In the genomic region with DNA sequence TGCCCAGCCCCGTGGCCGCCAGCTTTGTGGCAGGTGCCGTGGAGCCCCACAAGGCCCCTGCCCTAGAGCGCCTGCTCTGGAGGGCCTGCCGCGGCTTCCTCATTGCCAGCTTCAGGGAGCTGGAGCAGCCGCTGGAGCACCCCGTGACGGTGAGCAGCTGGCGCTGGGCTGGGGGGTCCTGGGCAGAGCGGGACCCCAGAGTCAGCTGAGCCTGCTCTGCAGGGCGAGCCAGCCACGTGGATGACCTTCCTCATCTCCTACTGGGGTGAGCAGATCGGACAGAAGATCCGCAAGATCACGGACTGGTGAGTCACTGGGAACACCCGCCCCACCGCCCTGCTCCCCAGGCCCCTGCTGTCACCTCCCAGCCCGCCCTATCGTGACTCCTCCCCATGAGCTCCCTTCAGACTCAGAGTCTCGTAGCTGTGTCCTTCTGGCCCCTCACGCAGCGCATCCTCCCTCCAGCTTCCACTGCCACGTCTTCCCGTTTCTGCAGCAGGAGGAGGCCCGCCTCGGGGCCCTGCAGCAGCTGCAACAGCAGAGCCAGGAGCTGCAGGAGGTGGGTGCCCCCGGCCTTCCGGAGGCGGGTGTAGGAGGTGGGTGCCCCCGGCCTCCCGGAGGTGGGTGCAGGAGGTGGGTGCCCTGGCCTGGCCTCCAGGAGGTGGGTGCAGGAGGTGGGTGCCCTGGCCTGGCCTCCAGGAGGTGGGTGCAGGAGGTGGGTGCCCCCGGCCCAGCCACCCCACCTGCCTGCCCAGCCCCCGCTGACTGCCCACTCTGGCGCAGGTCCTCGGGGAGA, we compare ENCODE assay signal across 7 cellular contexts. TPM values are rescaled to one million over a fixed set of nuclear protein-coding genes. Genes with fewer than 3 reads are reported as not detected.
DNase-seq lines count a peak whose midpoint lies in the region; ATAC-seq, FAIRE-seq and TF ChIP-seq lines count a peak whose summit lies in the region.
"Had no signal": no experiment of that assay in that cellular context is flagged by ENCODE, and none has a peak within 500 bp of the region (broad histone marks: within the 10 kb centered on the region; RNA-seq: fewer than 3 reads in every experiment).

No MANE protein-coding gene starts in this region.

- H3K4me3 ChIP-seq in BLaER1 treated with 17β-estradiol and CSF1 and Interleukin-3, amounts not matched to agents 10 nM and 100 nM, result no peak overlapping the region
- H3K4me3 ChIP-seq in fibroblast of villous mesenchyme (ENCODE audit: low read depth, low read length), result peak overlapping the region; percentile 15
- H3K4me3 ChIP-seq in HepG2 (replicated peaks in 1 of 3; ENCODE audit: insufficient read depth in 1 of 3, low read depth in 2 of 3, low read length in 3 of 3), result no peak overlapping the region

- no peak for TF ChIP-seq POLR2A in HepG2 (IDR thresholded peaks at IDR 0.05; ENCODE audit: insufficient read depth in 1 of 2, low read depth in 2 of 2, low read length in 2 of 2)

- H3K9ac ChIP-seq in BLaER1 treated with 17β-estradiol and CSF1 and Interleukin-3, amounts not matched to agents 10 nM and 100 nM, result peak overlapping the region in 5 of 11 experiments; percentile 37 to 88 (median 86); a peak in 6 of 22 replicates
- H3K9ac ChIP-seq in HepG2 (ENCODE audit: insufficient read depth, low read depth, low read length), result no peak overlapping the region

- no peaks in the 10 kb centered on the region for H3K27me3 Mint-ChIP-seq in activated CD8-positive, alpha-beta T cell treated with anti-CD3 and anti-CD28 coated beads, Interleukin-2, amount 10 ng/mL, durations not matched to agents 7 days and 5 days (ENCODE audit: low read depth)

- H3K79me2 ChIP-seq in HepG2 (ENCODE audit: insufficient read depth, low read length), result peaks cover 17% of the 10 kb centered on the region

- no peak for TF ChIP-seq RAD21 in HepG2 (CRISPR knock-in tag; IDR thresholded peaks at IDR 0.05)

- H3K4me1 Mint-ChIP-seq in activated CD8-positive, alpha-beta T cell treated with anti-CD3 and anti-CD28 coated beads, Interleukin-2, amount 10 ng/mL, durations not matched to agents 7 days and 5 days (ENCODE audit: low read depth), result peaks cover 12% of the 10 kb centered on the region

- in situ Hi-C loops in HepG2 (cut with HindIII; ENCODE audit: extremely low pct_ligation_motif_present, low pct_unique_long_range_greater_than_20kb), result no loop called here

- peaks cover 24 to 83% (median 74%) of the 10 kb centered on the region in 11 experiments for H4K20me1 ChIP-seq in BLaER1 treated with 17β-estradiol and CSF1 and Interleukin-3, amounts not matched to agents 10 nM and 100 nM
- no peaks in the 10 kb centered on the region for H4K20me1 ChIP-seq in HepG2 (ENCODE audit: insufficient read depth, low read length)

- no peaks in the 10 kb centered on the region for H3K9me3 ChIP-seq in BLaER1 treated with 17β-estradiol and CSF1 and Interleukin-3, amounts not matched to agents 10 nM and 100 nM (replicated peaks in 1 of 11)
- H3K9me3 ChIP-seq in HepG2 (ENCODE audit: low read length), result no peaks in the 10 kb centered on the region

- BruUV-seq in HepG2 (replicated peaks; lab: Mats Ljungman, UMichigan), result no TSS peak

- H3K36me3 ChIP-seq in BLaER1 treated with 17β-estradiol and CSF1 and Interleukin-3, amounts not matched to agents 10 nM and 100 nM, result peaks cover 62 to 79% (median 73%) of the 10 kb centered on the region in 11 experiments
- peaks cover 2 to 19% of the 10 kb centered on the region in 2 experiments; a peak in 4 of 5 replicates for H3K36me3 ChIP-seq in HepG2 (replicated peaks in 1 of 2; ENCODE audit: control insufficient read depth in 1 of 2, insufficient read depth in 2 of 2, low read length in 2 of 2)

- H3K9me3 Mint-ChIP-seq in activated CD8-positive, alpha-beta T cell treated with anti-CD3 and anti-CD28 coated beads, Interleukin-2, amount 10 ng/mL, durations not matched to agents 7 days and 5 days (ENCODE audit: insufficient read depth), result no peaks in the 10 kb centered on the region

- FAIRE-seq in HepG2 (lab: Jason Lieb, UNC), result no peak

- peaks cover 26 to 63% (median 55%) of the 10 kb centered on the region in 10 experiments for H3K4me1 ChIP-seq in BLaER1 treated with 17β-estradiol and CSF1 and Interleukin-3, amounts not matched to agents 10 nM and 100 nM
- H3K4me1 ChIP-seq in HepG2 (ENCODE audit: insufficient read depth, low read length), result peaks cover 10% of the 10 kb centered on the region

- intact Hi-C loops in HepG2 (cut with micrococcal nuclease; ENCODE audit: unreplicated experiment), result no loop called here

- no peak for TF ChIP-seq EP300 in HepG2 (IDR thresholded peaks at IDR 0.05; ENCODE audit: low read depth in 2 of 2, low read length in 2 of 2)
- no peak for TF ChIP-seq EP300 in HepG2 (CRISPR knock-in tag; IDR thresholded peaks at IDR 0.05; ENCODE audit: borderline replicate concordance)

- H3K4me3 Mint-ChIP-seq in activated CD8-positive, alpha-beta T cell treated with anti-CD3 and anti-CD28 coated beads, Interleukin-2, amount 10 ng/mL, durations not matched to agents 7 days and 5 days, result no peak overlapping the region

- no peak for TF ChIP-seq CTCF in fibroblast of villous mesenchyme (IDR thresholded peaks at IDR 0.05; ENCODE audit: insufficient read depth, low read depth, low read length)
- no peak for TF ChIP-seq CTCF in HepG2 (CRISPR knock-in tag; IDR thresholded peaks at IDR 0.05)

- POLR2A ChIA-PET in HepG2 (lab: Yijun Ruan, JAX), result interaction anchor here (1.7 kb wide), 1 partner anchor 9 kb away, joined by 6 read pairs; no protein-coding TSS in a partner anchor
- POLR2A ChIA-PET in activated CD8-positive, alpha-beta T cell treated with anti-CD3 and anti-CD28 coated beads, Interleukin-2, amount 10 ng/mL, durations not matched to agents 7 days and 5 days (lab: Charles Lee), result no interaction called here

- WGBS in HepG2 (ENCODE audit: low lambda C conversion rate), result 99% methylated on average over 16 of the region's 36 CpGs

- no peaks in the 10 kb centered on the region for H3K27me3 ChIP-seq in BLaER1 treated with 17β-estradiol and CSF1 and Interleukin-3, amounts not matched to agents 10 nM and 100 nM
- H3K27me3 ChIP-seq in HepG2 (ENCODE audit: control insufficient read depth in 1 of 2, insufficient read depth in 2 of 2, low read length in 2 of 2), result no peaks in the 10 kb centered on the region

- no peak for ATAC-seq in HepG2
- no peak for ATAC-seq in activated CD8-positive, alpha-beta T cell treated with anti-CD3 and anti-CD28 coated beads, Interleukin-2, amount 10 ng/mL, durations not matched to agents 7 days and 5 days

- CTCF ChIA-PET in HepG2 (lab: Yijun Ruan, JAX; ENCODE audit: low intra/inter-chr PET ratio, low total read pairs), result no interaction called here
- CTCF ChIA-PET in activated CD8-positive, alpha-beta T cell treated with anti-CD3 and anti-CD28 coated beads, Interleukin-2, amount 10 ng/mL, durations not matched to agents 7 days and 5 days (lab: Charles Lee), result no interaction called here

- H3K27ac Mint-ChIP-seq in activated CD8-positive, alpha-beta T cell treated with anti-CD3 and anti-CD28 coated beads, Interleukin-2, amount 10 ng/mL, durations not matched to agents 7 days and 5 days, result no peak overlapping the region

- H3K27ac ChIP-seq in BLaER1 treated with 17β-estradiol and CSF1 and Interleukin-3, amounts not matched to agents 10 nM and 100 nM, result peak overlapping the region in 2 of 11 experiments; percentile 10 to 92; a peak in 3 of 22 replicates
- no peak overlapping the region for H3K27ac ChIP-seq in HepG2 (ENCODE audit: extremely low read length, insufficient read depth, low read length)

- peak; percentile 79 for DNase-seq in NCI-H2171 treated with DMSO at 0.1 percent for 48 hours (lab: John Stamatoyannopoulos, UW)
- peak; percentile 92 for DNase-seq in fibroblast of villous mesenchyme (ENCODE audit: low read depth)
- DNase-seq in HepG2 (ENCODE audit: low spot score), result no peak
- DNase-seq in DMS114 treated with DMSO at 0.1 percent for 48 hours (lab: John Stamatoyannopoulos, UW; ENCODE audit: unreplicated experiment), result no peak
- DNase-seq in activated CD8-positive, alpha-beta T cell treated with anti-CD3 and anti-CD28 coated beads, Interleukin-2, amount 10 ng/mL, durations not matched to agents 7 days and 5 days, result no peak
- DNase-seq: retina had no signal

- H2AFZ ChIP-seq in HepG2 (ENCODE audit: low read length), result no peak overlapping the region

- peaks cover 32% of the 10 kb centered on the region for H3K36me3 Mint-ChIP-seq in activated CD8-positive, alpha-beta T cell treated with anti-CD3 and anti-CD28 coated beads, Interleukin-2, amount 10 ng/mL, durations not matched to agents 7 days and 5 days (ENCODE audit: low read depth)

- H3K4me2 ChIP-seq in BLaER1 treated with 17β-estradiol and CSF1 and Interleukin-3, amounts not matched to agents 10 nM and 100 nM, result peak overlapping the region in 9 of 11 experiments; percentile 12 to 100 (median 98); a peak in 15 of 22 replicates
- no peak overlapping the region for H3K4me2 ChIP-seq in HepG2 (ENCODE audit: low read depth, low read length)

RNA-seq across cellular contexts. Expression of gene TCIRG1, which starts 4.7 kb away (rescaled TPM):
- total RNA-seq in fibroblast of villous mesenchyme (134 and 152 TPM in 2 replicates), HepG2 (2016; rRNA removed; fragmentation: Illumina TruSeq; extraction: Trizol) (9.9 and 48.0 TPM in 2 replicates)
- total RNA-seq in HepG2 (2016; cell fraction: cytosol; rRNA removed; fragmentation: Illumina TruSeq; extraction: Trizol; ENCODE audit: low read depth), result 10.6 and 10.9 TPM in 2 replicates
- 7.6 and 52.5 TPM in 2 replicates for total RNA-seq in HepG2 (2016; cell fraction: insoluble cytoplasmic fraction; rRNA removed; fragmentation: Illumina TruSeq; extraction: Trizol)
- 8.3 and 8.4 TPM in 2 replicates for total RNA-seq in HepG2 (2016; cell fraction: membrane; rRNA removed; fragmentation: Illumina TruSeq; extraction: Trizol)
- total RNA-seq in HepG2 (2016; cell fraction: nucleus; rRNA removed; fragmentation: Illumina TruSeq; extraction: Trizol), result 57.2 and 73.6 TPM in 2 replicates
- 69.6 and 97.2 TPM in 2 replicates for polyA plus RNA-seq in HepG2 (2011; rRNA removed)
- polyA plus RNA-seq in HepG2 (2011; cell fraction: cytosol; rRNA removed), result 25.1 and 41.9 TPM in 2 replicates
- polyA plus RNA-seq in HepG2 (2011; cell fraction: nucleus; rRNA removed), result 1,399 and 1,906 TPM in 2 replicates
- 23.6 and 37.0 TPM in 2 replicates for polyA plus RNA-seq in HepG2 (2012)
- 3.6 and 4.6 TPM in 2 replicates for polyA plus RNA-seq in HepG2 (2016; cell fraction: cytosol; fragmentation: Illumina TruSeq; extraction: Trizol; ENCODE audit: low read depth)
- 7.3 and 10.3 TPM in 2 replicates for polyA plus RNA-seq in HepG2 (2016; cell fraction: insoluble cytoplasmic fraction; fragmentation: Illumina TruSeq; extraction: Trizol; ENCODE audit: low read depth)
- 5.5 and 6.6 TPM in 2 replicates for polyA plus RNA-seq in HepG2 (2016; cell fraction: membrane; fragmentation: Illumina TruSeq; extraction: Trizol; ENCODE audit: low read depth)
- polyA plus RNA-seq in HepG2 (2016; cell fraction: nucleus; fragmentation: Illumina TruSeq; extraction: Trizol; ENCODE audit: insufficient read depth, low read depth), result 176 and 189 TPM in 2 replicates
- polyA minus RNA-seq in HepG2 (2011; rRNA and poly(A)+ RNA removed; ENCODE audit: low replicate concordance), result 49.2 and 98.2 TPM in 2 replicates
- 22.7 and 28.6 TPM in 2 replicates for polyA minus RNA-seq in HepG2 (2011; cell fraction: cytosol; rRNA and poly(A)+ RNA removed)
- polyA minus RNA-seq in HepG2 (2011; cell fraction: nucleus; rRNA and poly(A)+ RNA removed), result 100 and 121 TPM in 2 replicates
- 100 to 1,000 TPM; 238 to 263 TPM for total RNA-seq in activated CD8-positive, alpha-beta T cell treated with anti-CD3 and anti-CD28 coated beads, Interleukin-2, amount 10 ng/mL, durations not matched to agents 7 days and 5 days

RNA-seq across cellular contexts. Expression of gene NDUFS8, which starts 13.1 kb away (rescaled TPM):
- total RNA-seq in fibroblast of villous mesenchyme, result 85.9 and 128 TPM in 2 replicates
- total RNA-seq in HepG2 (2016; rRNA removed; fragmentation: Illumina TruSeq; extraction: Trizol), result 120 and 158 TPM in 2 replicates
- 120 and 122 TPM in 2 replicates for total RNA-seq in HepG2 (2016; cell fraction: cytosol; rRNA removed; fragmentation: Illumina TruSeq; extraction: Trizol; ENCODE audit: low read depth)
- 111 and 153 TPM in 2 replicates for total RNA-seq in HepG2 (2016; cell fraction: insoluble cytoplasmic fraction; rRNA removed; fragmentation: Illumina TruSeq; extraction: Trizol)
- total RNA-seq in HepG2 (2016; cell fraction: membrane; rRNA removed; fragmentation: Illumina TruSeq; extraction: Trizol), result 119 and 125 TPM in 2 replicates
- 68.1 and 87.4 TPM in 2 replicates for total RNA-seq in HepG2 (2016; cell fraction: nucleus; rRNA removed; fragmentation: Illumina TruSeq; extraction: Trizol)
- polyA plus RNA-seq in HepG2 (2011; rRNA removed), result 96.7 and 101 TPM in 2 replicates
- 77.4 and 163 TPM in 2 replicates for polyA plus RNA-seq in HepG2 (2011; cell fraction: cytosol; rRNA removed)
- polyA plus RNA-seq in HepG2 (2011; cell fraction: nucleus; rRNA removed), result 142 and 151 TPM in 2 replicates
- polyA plus RNA-seq in HepG2 (2012), result 65.2 and 96.9 TPM in 2 replicates
- polyA plus RNA-seq in HepG2 (2016; cell fraction: cytosol; fragmentation: Illumina TruSeq; extraction: Trizol; ENCODE audit: low read depth), result 109 and 135 TPM in 2 replicates
- polyA plus RNA-seq in HepG2 (2016; cell fraction: insoluble cytoplasmic fraction; fragmentation: Illumina TruSeq; extraction: Trizol; ENCODE audit: low read depth), result 108 and 124 TPM in 2 replicates
- polyA plus RNA-seq in HepG2 (2016; cell fraction: membrane; fragmentation: Illumina TruSeq; extraction: Trizol; ENCODE audit: low read depth), result 110 and 125 TPM in 2 replicates
- polyA plus RNA-seq in HepG2 (2016; cell fraction: nucleus; fragmentation: Illumina TruSeq; extraction: Trizol; ENCODE audit: insufficient read depth, low read depth), result 158 and 161 TPM in 2 replicates
- polyA minus RNA-seq in HepG2 (2011; rRNA and poly(A)+ RNA removed; ENCODE audit: low replicate concordance), result 172 and 212 TPM in 2 replicates
- polyA minus RNA-seq in HepG2 (2011; cell fraction: cytosol; rRNA and poly(A)+ RNA removed), result 66.2 and 72.5 TPM in 2 replicates
- polyA minus RNA-seq in HepG2 (2011; cell fraction: nucleus; rRNA and poly(A)+ RNA removed), result 33.6 and 40.9 TPM in 2 replicates
- 100 to 1,000 TPM; 146 to 163 TPM for total RNA-seq in activated CD8-positive, alpha-beta T cell treated with anti-CD3 and anti-CD28 coated beads, Interleukin-2, amount 10 ng/mL, durations not matched to agents 7 days and 5 days

RNA-seq across cellular contexts. Expression of gene ALDH3B1, which starts 33.4 kb away (rescaled TPM):
- 20.7 and 27.1 TPM in 2 replicates for total RNA-seq in fibroblast of villous mesenchyme
- 4.0 and 4.5 TPM in 2 replicates for total RNA-seq in HepG2 (2016; rRNA removed; fragmentation: Illumina TruSeq; extraction: Trizol)
- 0.62 and 0.91 TPM in 2 replicates for total RNA-seq in HepG2 (2016; cell fraction: cytosol; rRNA removed; fragmentation: Illumina TruSeq; extraction: Trizol; ENCODE audit: low read depth)
- 4.3 and 4.5 TPM in 2 replicates for total RNA-seq in HepG2 (2016; cell fraction: insoluble cytoplasmic fraction; rRNA removed; fragmentation: Illumina TruSeq; extraction: Trizol)
- total RNA-seq in HepG2 (2016; cell fraction: membrane; rRNA removed; fragmentation: Illumina TruSeq; extraction: Trizol), result 2.2 and 2.4 TPM in 2 replicates
- total RNA-seq in HepG2 (2016; cell fraction: nucleus; rRNA removed; fragmentation: Illumina TruSeq; extraction: Trizol), result 1.6 and 2.1 TPM in 2 replicates
- 5.1 and 6.7 TPM in 2 replicates for polyA plus RNA-seq in HepG2 (2011; rRNA removed)
- polyA plus RNA-seq in HepG2 (2011; cell fraction: cytosol; rRNA removed), result 2.8 and 5.9 TPM in 2 replicates
- polyA plus RNA-seq in HepG2 (2011; cell fraction: nucleus; rRNA removed), result 5.1 and 6.8 TPM in 2 replicates
- 2.1 and 3.2 TPM in 2 replicates for polyA plus RNA-seq in HepG2 (2012)
- polyA plus RNA-seq in HepG2 (2016; cell fraction: cytosol; fragmentation: Illumina TruSeq; extraction: Trizol; ENCODE audit: low read depth), result 0.81 and 0.85 TPM in 2 replicates
- 4.5 and 4.7 TPM in 2 replicates for polyA plus RNA-seq in HepG2 (2016; cell fraction: insoluble cytoplasmic fraction; fragmentation: Illumina TruSeq; extraction: Trizol; ENCODE audit: low read depth)
- 1.9 and 2.1 TPM in 2 replicates for polyA plus RNA-seq in HepG2 (2016; cell fraction: membrane; fragmentation: Illumina TruSeq; extraction: Trizol; ENCODE audit: low read depth)
- 4.1 and 4.6 TPM in 2 replicates for polyA plus RNA-seq in HepG2 (2016; cell fraction: nucleus; fragmentation: Illumina TruSeq; extraction: Trizol; ENCODE audit: insufficient read depth, low read depth)
- polyA minus RNA-seq in HepG2 (2011; rRNA and poly(A)+ RNA removed; ENCODE audit: low replicate concordance), result 7.3 and 37.4 TPM in 2 replicates
- 2.2 and 3.3 TPM in 2 replicates for polyA minus RNA-seq in HepG2 (2011; cell fraction: cytosol; rRNA and poly(A)+ RNA removed)
- 1.6 and 3.1 TPM in 2 replicates for polyA minus RNA-seq in HepG2 (2011; cell fraction: nucleus; rRNA and poly(A)+ RNA removed)
- not detected for total RNA-seq in activated CD8-positive, alpha-beta T cell treated with anti-CD3 and anti-CD28 coated beads, Interleukin-2, amount 10 ng/mL, durations not matched to agents 7 days and 5 days

RNA-seq across cellular contexts. Expression of gene UNC93B1, which starts 39.6 kb away (rescaled TPM):
- total RNA-seq in fibroblast of villous mesenchyme, result 14.7 and 17.7 TPM in 2 replicates
- 2.3 and 8.8 TPM in 2 replicates for total RNA-seq in HepG2 (2016; rRNA removed; fragmentation: Illumina TruSeq; extraction: Trizol)
- 3.9 and 4.4 TPM in 2 replicates for total RNA-seq in HepG2 (2016; cell fraction: cytosol; rRNA removed; fragmentation: Illumina TruSeq; extraction: Trizol; ENCODE audit: low read depth)
- total RNA-seq in HepG2 (2016; cell fraction: insoluble cytoplasmic fraction; rRNA removed; fragmentation: Illumina TruSeq; extraction: Trizol), result 2.9 and 9.2 TPM in 2 replicates
- 4.6 and 5.3 TPM in 2 replicates for total RNA-seq in HepG2 (2016; cell fraction: membrane; rRNA removed; fragmentation: Illumina TruSeq; extraction: Trizol)
- total RNA-seq in HepG2 (2016; cell fraction: nucleus; rRNA removed; fragmentation: Illumina TruSeq; extraction: Trizol), result 10.8 and 10.9 TPM in 2 replicates
- 18.9 and 25.3 TPM in 2 replicates for polyA plus RNA-seq in HepG2 (2011; rRNA removed)
- 14.1 and 18.0 TPM in 2 replicates for polyA plus RNA-seq in HepG2 (2011; cell fraction: cytosol; rRNA removed)
- polyA plus RNA-seq in HepG2 (2011; cell fraction: nucleus; rRNA removed), result 71.1 and 107 TPM in 2 replicates
- polyA plus RNA-seq in HepG2 (2012), result 8.1 and 8.5 TPM in 2 replicates
- polyA plus RNA-seq in HepG2 (2016; cell fraction: cytosol; fragmentation: Illumina TruSeq; extraction: Trizol; ENCODE audit: low read depth), result 1.5 and 2.4 TPM in 2 replicates
- polyA plus RNA-seq in HepG2 (2016; cell fraction: insoluble cytoplasmic fraction; fragmentation: Illumina TruSeq; extraction: Trizol; ENCODE audit: low read depth), result 2.4 and 2.7 TPM in 2 replicates
- 3.0 and 3.2 TPM in 2 replicates for polyA plus RNA-seq in HepG2 (2016; cell fraction: membrane; fragmentation: Illumina TruSeq; extraction: Trizol; ENCODE audit: low read depth)
- 17.9 and 19.5 TPM in 2 replicates for polyA plus RNA-seq in HepG2 (2016; cell fraction: nucleus; fragmentation: Illumina TruSeq; extraction: Trizol; ENCODE audit: insufficient read depth, low read depth)
- 56.7 and 87.2 TPM in 2 replicates for polyA minus RNA-seq in HepG2 (2011; rRNA and poly(A)+ RNA removed; ENCODE audit: low replicate concordance)
- 10.2 and 12.8 TPM in 2 replicates for polyA minus RNA-seq in HepG2 (2011; cell fraction: cytosol; rRNA and poly(A)+ RNA removed)
- polyA minus RNA-seq in HepG2 (2011; cell fraction: nucleus; rRNA and poly(A)+ RNA removed), result 7.0 and 9.1 TPM in 2 replicates
- 10 to 100 TPM; 27.8 to 29.8 TPM for total RNA-seq in activated CD8-positive, alpha-beta T cell treated with anti-CD3 and anti-CD28 coated beads, Interleukin-2, amount 10 ng/mL, durations not matched to agents 7 days and 5 days

Comparison
In these comparisons a context has a peak if more than half of its experiments do, and no peak if none do; other contexts are left out.
1. DNase-seq: peak in NCI-H2171 treated with DMSO at 0.1 percent for 48 hours (single experiment) and fibroblast of villous mesenchyme (single experiment); none in HepG2 (single experiment), DMS114 treated with DMSO at 0.1 percent for 48 hours (single experiment) and activated CD8-positive, alpha-beta T cell treated with anti-CD3 and anti-CD28 coated beads, Interleukin-2, amount 10 ng/mL, durations not matched to agents 7 days and 5 days (single experiment).